Comparison of ENCODE assay signal across 8 cellular contexts in the genomic region with DNA sequence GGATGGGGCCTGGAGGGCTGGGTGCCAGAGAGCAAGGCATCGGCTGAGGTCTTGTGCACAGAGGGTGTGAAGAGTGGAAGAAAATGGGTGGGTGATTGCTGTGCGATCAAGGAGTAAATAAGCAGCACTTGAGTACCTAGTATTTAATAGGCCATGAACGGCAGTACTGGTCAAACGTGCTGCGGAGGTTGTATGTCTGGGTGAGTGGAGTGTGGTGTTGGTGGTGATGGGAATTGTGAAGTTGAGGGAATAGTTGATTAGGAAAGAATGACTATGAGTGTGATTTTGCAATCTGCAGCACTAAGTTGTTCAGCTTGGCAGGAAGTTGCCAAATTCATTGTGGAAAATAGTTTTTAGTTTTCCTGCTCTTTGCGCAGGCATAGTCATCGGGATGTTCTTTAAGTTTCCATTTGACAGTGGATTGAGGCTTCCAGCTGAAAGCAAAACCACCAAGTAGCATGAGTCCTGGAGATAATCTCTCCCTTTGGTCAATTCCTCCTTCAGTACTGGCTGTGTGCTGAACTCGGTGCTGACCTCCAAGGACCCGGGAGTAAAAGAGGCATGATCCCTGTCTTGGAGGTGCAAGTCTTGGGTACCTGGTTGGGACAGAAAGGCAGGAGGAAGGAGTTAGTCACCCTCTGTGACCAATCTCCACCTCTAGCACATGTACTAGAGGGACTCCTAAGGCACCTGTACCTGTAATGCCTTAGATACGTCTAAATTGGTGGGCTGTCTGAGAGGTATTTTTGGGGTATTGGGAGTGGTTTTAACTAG. TPM values are rescaled to one million over a fixed set of nuclear protein-coding genes. Genes with fewer than 3 reads are reported as not detected.
DNase-seq lines count a peak whose midpoint lies in the region; ATAC-seq and TF ChIP-seq lines count a peak whose summit lies in the region.

No MANE protein-coding gene starts in this region.

- no peaks in the 10 kb centered on the region for H4K20me1 ChIP-seq in GM23248 (ENCODE audit: insufficient read depth)
- peaks cover 23% of the 10 kb centered on the region for H4K20me1 ChIP-seq in smooth muscle cell (ENCODE audit: low read depth)

- H3K36me3 ChIP-seq in GM23248 (ENCODE audit: low read depth), result no peaks in the 10 kb centered on the region
- H3K36me3 ChIP-seq in smooth muscle cell (ENCODE audit: low read depth), result no peaks in the 10 kb centered on the region
- H3K36me3 ChIP-seq in HAP-1 (replicated peaks), result no peaks in the 10 kb centered on the region

- H3K9me2 ChIP-seq in GM23248 (ENCODE audit: insufficient read depth), result no peaks in the 10 kb centered on the region

- POLR2A ChIA-PET in activated CD8-positive, alpha-beta T cell treated with anti-CD3 and anti-CD28 coated beads for 36 hours (lab: Charles Lee), result no interaction called here

- H3K4me3 Mint-ChIP-seq in activated CD8-positive, alpha-beta T cell treated with anti-CD3 and anti-CD28 coated beads for 36 hours, result no peak overlapping the region

- H3K36me3 Mint-ChIP-seq in activated CD8-positive, alpha-beta T cell treated with anti-CD3 and anti-CD28 coated beads for 36 hours (ENCODE audit: low read depth), result peaks cover 2% of the 10 kb centered on the region

- H3K4me1 ChIP-seq in GM23248 (ENCODE audit: insufficient read depth), result peaks cover 52% of the 10 kb centered on the region
- H3K4me1 ChIP-seq in smooth muscle cell (ENCODE audit: low read depth), result peaks cover 42% of the 10 kb centered on the region
- peaks cover 9% of the 10 kb centered on the region for H3K4me1 ChIP-seq in HAP-1

- H3K9me3 ChIP-seq in GM23248 (ENCODE audit: low read depth) (no peaks in the 10 kb centered on the region), smooth muscle cell (replicated peaks; ENCODE audit: low read depth) (no peaks in the 10 kb centered on the region), HAP-1 (no peaks in the 10 kb centered on the region)

- H3K4me1 Mint-ChIP-seq in activated CD8-positive, alpha-beta T cell treated with anti-CD3 and anti-CD28 coated beads for 36 hours (ENCODE audit: low read depth), result peaks cover 38% of the 10 kb centered on the region

- peak overlapping the region; percentile 96 for H3K27ac ChIP-seq in GM23248
- H3K27ac ChIP-seq in smooth muscle cell (ENCODE audit: low read depth), result peak overlapping the region; percentile 100

- no peaks in the 10 kb centered on the region for H3K9me3 Mint-ChIP-seq in activated CD8-positive, alpha-beta T cell treated with anti-CD3 and anti-CD28 coated beads for 36 hours

- DNase-seq in GM23248 (peak; percentile 96), UCSD-AML1 (lab: John Stamatoyannopoulos, UW; ENCODE audit: unreplicated experiment) (peak; percentile 29), left ventricle myocardium superior (no peak), smooth muscle cell (lab: John Stamatoyannopoulos, UW; ENCODE audit: unreplicated experiment) (no peak), NCI-H2171 treated with DMSO at 0.1 percent for 48 hours (lab: John Stamatoyannopoulos, UW) (no peak), HAP-1 (ENCODE audit: low spot score in 2 of 2) (no peak)
- no peak for DNase-seq in activated CD8-positive, alpha-beta T cell treated with anti-CD3 and anti-CD28 coated beads for 36 hours

- peak overlapping the region; percentile 97 for H3K4me2 ChIP-seq in GM23248 (ENCODE audit: unreplicated experiment)
- peak overlapping the region; percentile 86 for H3K4me2 ChIP-seq in smooth muscle cell

- peak overlapping the region; percentile 88 for H3K4me3 ChIP-seq in GM23248
- H3K4me3 ChIP-seq in smooth muscle cell, result peak overlapping the region; percentile 77
- H3K4me3 ChIP-seq in HAP-1, result no peak overlapping the region

- H3F3A ChIP-seq in GM23248 (ENCODE audit: insufficient read depth), result peaks cover 48% of the 10 kb centered on the region
- peaks cover 22% of the 10 kb centered on the region for H3F3A ChIP-seq in smooth muscle cell (ENCODE audit: low read depth)

- intact Hi-C loops in left ventricle myocardium superior (cut with micrococcal nuclease), result no loop called here
- intact Hi-C loops in activated CD8-positive, alpha-beta T cell treated with anti-CD3 and anti-CD28 coated beads for 36 hours (cut with micrococcal nuclease), result no loop called here

- peak; percentile 13 for ATAC-seq in left ventricle myocardium superior
- no peak for ATAC-seq in GM19328 (IDR thresholded peaks at IDR 0.05; ENCODE audit: unreplicated experiment)
- no peak for ATAC-seq in activated CD8-positive, alpha-beta T cell treated with anti-CD3 and anti-CD28 coated beads for 36 hours

- H3K27me3 ChIP-seq in GM23248 (replicated peaks; ENCODE audit: insufficient read depth) (no peaks in the 10 kb centered on the region), smooth muscle cell (ENCODE audit: low read depth) (no peaks in the 10 kb centered on the region), HAP-1 (ENCODE audit: low read depth) (no peaks in the 10 kb centered on the region)

- TF ChIP-seq CTCF in smooth muscle cell (IDR thresholded peaks at IDR 0.05; ENCODE audit: borderline replicate concordance, insufficient read depth, poor library complexity, severe bottlenecking), result no peak
- TF ChIP-seq CTCF in activated CD8-positive, alpha-beta T cell treated with anti-CD3 and anti-CD28 coated beads for 36 hours (IDR thresholded peaks at IDR 0.05), result no peak

- WGBS in GM23248 (ENCODE audit: low coverage in 1 of 2, low lambda C conversion rate in 2 of 2, missing lambda C conversion rate in 2 of 2), 2 experiments, result 1% methylated on average over 10 of the region's 10 CpGs
- WGBS in smooth muscle cell (ENCODE audit: low lambda C conversion rate), result 29% methylated on average over 10 of the region's 10 CpGs

- no peaks in the 10 kb centered on the region for H3K27me3 Mint-ChIP-seq in activated CD8-positive, alpha-beta T cell treated with anti-CD3 and anti-CD28 coated beads for 36 hours

- peaks cover 59% of the 10 kb centered on the region for H3K79me2 ChIP-seq in GM23248 (ENCODE audit: insufficient read depth)
- peaks cover 58% of the 10 kb centered on the region for H3K79me2 ChIP-seq in smooth muscle cell (ENCODE audit: low read depth)

- CTCF ChIA-PET in activated CD8-positive, alpha-beta T cell treated with anti-CD3 and anti-CD28 coated beads for 36 hours (lab: Charles Lee), result interaction anchor here (1.3 to 3.0 kb wide), 2 partner anchors 15 to 40 kb away, joined by 3 to 8 read pairs; no protein-coding TSS in a partner anchor

- H3K27ac Mint-ChIP-seq in activated CD8-positive, alpha-beta T cell treated with anti-CD3 and anti-CD28 coated beads for 36 hours, result no peak overlapping the region

- in situ Hi-C loops in GM23248 (cut with MboI) (no loop called here), HAP-1 (cut with MboI; ENCODE audit: low sequenced_read_pairs) (loop anchor here (25.0 kb wide), 1 partner anchor 393 kb away; a partner anchor contains a TSS)

- H2AFZ ChIP-seq in GM23248 (peak overlapping the region; percentile 90; the same call in 1 of the 2 replicates), smooth muscle cell (ENCODE audit: low read depth) (no peak overlapping the region)

- H3K9ac ChIP-seq in GM23248 (peak overlapping the region; percentile 94), smooth muscle cell (ENCODE audit: low read depth) (peak overlapping the region; percentile 97)

RNA-seq across cellular contexts. Expression of a gene that starts 2.1 kb away (rescaled TPM):
- 39.8 and 43.9 TPM in 2 replicates for total RNA-seq in GM23248 (2014; rRNA removed; shearing (Covaris generic))
- polyA plus RNA-seq in GM23248 (2016; fragmentation: Nextera tagmentation; extraction: Ambion mirVana), result 18.7 and 19.7 TPM in 2 replicates
- total RNA-seq in left ventricle myocardium superior, result 17.4 TPM
- total RNA-seq in smooth muscle cell, result 81.2 and 91.6 TPM in 2 replicates
- polyA plus RNA-seq in smooth muscle cell, result 30.5 and 32.2 TPM in 2 replicates
- 10 to 100 TPM; 10.8 to 11.4 TPM for total RNA-seq in activated CD8-positive, alpha-beta T cell treated with anti-CD3 and anti-CD28 coated beads for 36 hours

Comparison
In these comparisons a context has a peak if more than half of its experiments do, and no peak if none do; other contexts are left out.
1. DNase-seq: peak in GM23248 (single experiment) and UCSD-AML1 (single experiment); none in left ventricle myocardium superior (single experiment), smooth muscle cell (single experiment), activated CD8-positive, alpha-beta T cell treated with anti-CD3 and anti-CD28 coated beads for 36 hours (single experiment), NCI-H2171 treated with DMSO at 0.1 percent for 48 hours (single experiment) and HAP-1 (0 of 2).